Comparison of ENCODE assay signal across 11 cellular contexts in the genomic region with DNA sequence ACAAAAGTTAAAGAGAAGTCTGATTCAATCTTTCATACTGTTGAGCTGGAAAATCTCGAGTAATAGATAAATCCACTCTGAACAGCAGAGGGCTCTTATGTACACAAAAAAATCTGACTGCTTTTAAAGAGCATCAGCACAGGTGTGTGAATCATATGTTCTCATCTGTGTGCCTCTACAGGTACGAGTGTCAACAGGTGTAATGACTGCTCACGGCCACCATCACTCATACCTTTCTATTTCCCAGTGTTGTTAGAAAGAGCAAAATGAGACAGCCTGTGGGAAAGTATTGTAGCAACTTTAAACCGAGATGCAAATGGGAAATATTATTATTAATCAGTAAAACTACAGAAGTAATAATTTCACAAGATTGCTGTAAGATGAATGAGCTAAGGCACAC. TPM values are rescaled to one million over a fixed set of nuclear protein-coding genes. Genes with fewer than 3 reads are reported as not detected.
DNase-seq lines count a peak whose midpoint lies in the region; ATAC-seq, FAIRE-seq and TF ChIP-seq lines count a peak whose summit lies in the region.
"Had no signal": no experiment of that assay in that cellular context is flagged by ENCODE, and none has a peak within 500 bp of the region (broad histone marks: within the 10 kb centered on the region; RNA-seq: fewer than 3 reads in every experiment).

No MANE protein-coding gene starts in this region.

- H3K4me1 ChIP-seq in A549 = no peaks in the 10 kb centered on the region
- no peaks in the 10 kb centered on the region for H3K4me1 ChIP-seq in HAP-1
- H3K4me1 ChIP-seq in kidney (ENCODE audit: control insufficient read depth in 1 of 2, insufficient read depth in 1 of 2, low read depth in 1 of 2, low read length in 2 of 2) = no peaks in the 10 kb centered on the region
- H3K4me1 ChIP-seq: psoas muscle had no signal

- DNase-seq in A549 (ENCODE audit: low read depth in 1 of 2, low spot score in 1 of 2) (peak in 1 of 2 experiments; percentile 10), HPDE6-E6E7 (ENCODE audit: extremely low spot score) (peak; percentile 54), NCI-H748 (lab: John Stamatoyannopoulos, UW; ENCODE audit: unreplicated experiment) (peak; percentile 76), epithelial cell of proximal tubule (ENCODE audit: low read depth) (no peak), HAP-1 (ENCODE audit: low spot score in 2 of 2) (no peak), foreskin melanocyte (no peak), kidney (no peak)
- DNase-seq in activated CD4-positive, alpha-beta T cell treated with anti-CD3 and anti-CD28 coated beads, Interleukin-2, amount 50 U/mL, for 1 hour = no peak
- DNase-seq: CD4-positive, CD25-positive, alpha-beta regulatory T cell; cortex of kidney; psoas muscle had no signal

- H3K9me3 ChIP-seq in A549 (no peaks in the 10 kb centered on the region), HAP-1 (no peaks in the 10 kb centered on the region), kidney (ENCODE audit: control insufficient read depth in 1 of 2, low read length in 2 of 2) (no peaks in the 10 kb centered on the region)
- H3K9me3 ChIP-seq: psoas muscle had no signal

- CTCF ChIA-PET in A549 (lab: Yijun Ruan, JAX) = interaction anchor here (0.6 to 3.3 kb wide), 4 partner anchors 92 to 477 kb away, joined by 3 to 26 read pairs (median 4); partner anchors contain the start of gene HUNK

- in situ Hi-C loops in HAP-1 (cut with MboI; ENCODE audit: low sequenced_read_pairs) = loop anchor here (25.0 kb wide), 1 partner anchor 481 kb away; no protein-coding TSS in a partner anchor

- peak; percentile 56 to 76; a peak in 5 of 6 replicates for ATAC-seq in A549
- ATAC-seq: psoas muscle had no signal

- POLR2A ChIA-PET in A549 (lab: Yijun Ruan, JAX) = no interaction called here

- FAIRE-seq in A549 (lab: Jason Lieb, UNC) = no peak
- FAIRE-seq in kidney (lab: Jason Lieb, UNC) = no peak

- TF ChIP-seq EP300 in A549 (IDR thresholded peaks at IDR 0.05) = no peak

- TF ChIP-seq CTCF in A549 (IDR thresholded peaks at IDR 0.05) (peak; percentile 27; the same call in 2 of the 3 replicates), epithelial cell of proximal tubule (conservative IDR thresholded peaks at IDR 0.05; ENCODE audit: low read depth, low read length) (peak; percentile 13), kidney (IDR thresholded peaks at IDR 0.05; ENCODE audit: borderline replicate concordance, extremely low read depth, insufficient read depth) (no peak)

- H3K4me3 ChIP-seq in A549 = no peak overlapping the region
- no peak overlapping the region for H3K4me3 ChIP-seq in epithelial cell of proximal tubule (ENCODE audit: low read depth, low read length)
- H3K4me3 ChIP-seq in HAP-1 = no peak overlapping the region
- H3K4me3 ChIP-seq in kidney (ENCODE audit: low read length in 2 of 2) = no peak overlapping the region
- H3K4me3 ChIP-seq: psoas muscle had no signal

- H3K9ac ChIP-seq in kidney (ENCODE audit: low read length in 2 of 2) = no peak overlapping the region

- WGBS in A549 (ENCODE audit: missing lambda C conversion rate) = 2% methylated on average over 4 of the region's 4 CpGs

- TF ChIP-seq RAD21 in A549 (conservative IDR thresholded peaks at IDR 0.05 in 1 of 2, IDR thresholded peaks at IDR 0.05 in 1 of 2) = peak; percentile 27 to 40; a peak in 3 of 5 replicates

- H3K4me2 ChIP-seq in A549 = no peak overlapping the region

- H3K27me3 ChIP-seq in HAP-1 (ENCODE audit: low read depth) = no peaks in the 10 kb centered on the region

- TF ChIP-seq POLR2A in A549 (IDR thresholded peaks at IDR 0.05; ENCODE audit: low read length) = no peak

- no peak overlapping the region for H3K27ac ChIP-seq in A549
- no peak overlapping the region for H3K27ac ChIP-seq in kidney (ENCODE audit: low read depth in 2 of 2, low read length in 2 of 2)
- H3K27ac ChIP-seq: psoas muscle had no signal

- H3K36me3 ChIP-seq in HAP-1 (replicated peaks) (no peaks in the 10 kb centered on the region), kidney (ENCODE audit: control insufficient read depth in 1 of 2, insufficient read depth in 2 of 2, low read length in 2 of 2) (no peaks in the 10 kb centered on the region)

- intact Hi-C loops in kidney (cut with DNase I) = no loop called here

TF ChIP-seq in A549, 52 proteins besides CTCF, POLR2A, EP300 and RAD21:
- TF ChIP-seq HMGXB4 (CRISPR knock-in tag; IDR thresholded peaks at IDR 0.05; ENCODE audit: borderline replicate concordance) = no peak
- TF ChIP-seq, protein P1, sequence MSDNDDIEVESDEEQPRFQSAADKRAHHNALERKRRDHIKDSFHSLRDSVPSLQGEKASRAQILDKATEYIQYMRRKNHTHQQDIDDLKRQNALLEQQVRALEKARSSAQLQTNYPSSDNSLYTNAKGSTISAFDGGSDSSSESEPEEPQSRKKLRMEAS (IDR thresholded peaks at IDR 0.05) = no peak
- no peak for TF ChIP-seq ZSCAN20 (CRISPR knock-in tag; IDR thresholded peaks at IDR 0.05)
- TF ChIP-seq FOXS1 (CRISPR knock-in tag; IDR thresholded peaks at IDR 0.05) = no peak
- TF ChIP-seq CBX2 (IDR thresholded peaks at IDR 0.05; ENCODE audit: borderline replicate concordance, low read depth) = no peak
- no peak for TF ChIP-seq KDM5A (IDR thresholded peaks at IDR 0.05)
- no peak for TF ChIP-seq NPAS2 (CRISPR knock-in tag; IDR thresholded peaks at IDR 0.05; ENCODE audit: borderline replicate concordance)
- TF ChIP-seq USF2 (IDR thresholded peaks at IDR 0.05) = no peak
- TF ChIP-seq SMC3 (IDR thresholded peaks at IDR 0.05) = no peak
- no peak for TF ChIP-seq FOSL2 (IDR thresholded peaks at IDR 0.05)
- TF ChIP-seq FOSL2 (CRISPR knock-in tag; IDR thresholded peaks at IDR 0.05) = no peak
- TF ChIP-seq ZC3H11A (IDR thresholded peaks at IDR 0.05) = no peak
- TF ChIP-seq ESRRA (IDR thresholded peaks at IDR 0.05; ENCODE audit: borderline replicate concordance, low read length) = no peak
- no peak for TF ChIP-seq MAZ (IDR thresholded peaks at IDR 0.05; ENCODE audit: borderline replicate concordance, low read depth, low read length)
- no peak for TF ChIP-seq RARB (CRISPR knock-in tag; IDR thresholded peaks at IDR 0.05)
- no peak for TF ChIP-seq CEBPB (IDR thresholded peaks at IDR 0.05)
- TF ChIP-seq NFE2L2 (conservative IDR thresholded peaks at IDR 0.05; ENCODE audit: low read length) = no peak

RNA-seq across cellular contexts. Expression of gene SCAF4, which starts 49.0 kb away (rescaled TPM):
- polyA plus RNA-seq in A549 (2011; rRNA removed) (10.4 and 12.9 TPM in 2 replicates), A549 (2017; fragmentation: RNase III; extraction: RNeasy Plus Mini Kit Qiagen cat#74134 plus additional on column Dnase treatment) (15.3 to 16.8 TPM (median 16.6 TPM) in 3 replicates), kidney (ENCODE audit: insufficient read depth, low read depth, low replicate concordance) (7.4 TPM)
- polyA plus RNA-seq in A549 (2012; cell fraction: cytosol; rRNA removed) = 6.7 and 8.4 TPM in 2 replicates
- 20.8 and 25.1 TPM in 2 replicates for polyA plus RNA-seq in A549 (2012; cell fraction: nucleus; rRNA removed)
- polyA minus RNA-seq in A549 (2011; rRNA and poly(A)+ RNA removed) = 11.0 and 13.7 TPM in 2 replicates
- total RNA-seq in epithelial cell of proximal tubule (6.5 and 7.6 TPM in 2 replicates), kidney (30.6 TPM)

Comparison
In these comparisons a context has a peak if more than half of its experiments do, and no peak if none do; other contexts are left out.
1. DNase-seq: peak in HPDE6-E6E7 (single experiment) and NCI-H748 (single experiment); none in epithelial cell of proximal tubule (single experiment), HAP-1 (0 of 2), foreskin melanocyte (single experiment), activated CD4-positive, alpha-beta T cell treated with anti-CD3 and anti-CD28 coated beads, Interleukin-2, amount 50 U/mL, for 1 hour (single experiment) and kidney (single experiment).